Comparison of ENCODE assay signal across 22 cellular contexts in the genomic region with DNA sequence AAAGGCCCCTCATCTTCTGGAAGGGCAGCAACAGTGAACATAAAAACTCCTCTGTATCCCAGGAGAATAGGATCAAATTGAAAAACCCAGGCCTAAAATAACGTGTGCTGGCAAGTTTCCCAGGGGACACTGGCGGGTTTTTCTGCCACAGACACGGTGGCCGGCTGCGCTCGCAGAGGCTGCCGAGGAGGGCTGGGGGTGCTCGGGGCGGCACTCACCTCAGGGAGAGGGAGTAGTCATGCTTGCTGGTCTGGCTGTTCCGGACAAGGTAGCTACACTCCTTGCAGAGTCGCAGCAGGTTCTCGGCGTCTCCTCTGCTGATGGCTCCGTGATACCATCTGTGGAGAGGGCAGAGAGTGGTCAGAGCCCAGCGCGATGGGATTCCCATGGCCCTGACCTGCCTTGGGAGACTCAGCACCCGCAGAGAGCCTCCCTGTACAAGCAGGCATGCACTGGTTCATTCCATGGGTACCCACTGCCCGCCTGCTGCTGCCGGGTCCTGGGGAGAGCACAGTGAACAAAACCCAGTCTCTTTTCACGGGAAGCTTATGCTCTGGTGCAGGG. TPM values are rescaled to one million over a fixed set of nuclear protein-coding genes. Genes with fewer than 3 reads are reported as not detected.
DNase-seq lines count a peak whose midpoint lies in the region; TF ChIP-seq lines count a peak whose summit lies in the region.
"Had no signal": no experiment of that assay in that cellular context is flagged by ENCODE, and none has a peak within 500 bp of the region (broad histone marks: within the 10 kb centered on the region; RNA-seq: fewer than 3 reads in every experiment).

No MANE protein-coding gene starts in this region.

- H4K20me1 ChIP-seq in BLaER1 (no peaks in the 10 kb centered on the region), Karpas-422 (ENCODE audit: insufficient read depth, low read depth, low read length) (peaks cover 20% of the 10 kb centered on the region; the same call in 1 of the 2 replicates)

- H3K27ac ChIP-seq in BLaER1 = no peak overlapping the region
- 0 out of 2 replicates have a peak overlapping the region, but pooled peaks have one; percentile 23 for H3K27ac ChIP-seq in Karpas-422 (ENCODE audit: low read length)
- peak overlapping the region; percentile 32 for H3K27ac ChIP-seq in epithelial cell of prostate
- no peak overlapping the region for H3K27ac ChIP-seq in neuronal stem cell (replicated peaks; ENCODE audit: low read length)
- no peak overlapping the region for H3K27ac ChIP-seq in ovary
- H3K27ac ChIP-seq: Peyer's patch had no signal

- H3K79me2 ChIP-seq in Karpas-422 (ENCODE audit: low read length) = no peaks in the 10 kb centered on the region; the same call in 1 of the 2 replicates

- no peak overlapping the region for H3K4ac ChIP-seq in neuronal stem cell (ENCODE audit: low read length)

- H3K9me2 ChIP-seq in Karpas-422 (replicated peaks; ENCODE audit: insufficient read depth, low read length) = no peaks in the 10 kb centered on the region

- H3K27me3 ChIP-seq in BLaER1 (no peaks in the 10 kb centered on the region; the same call in 1 of the 2 replicates), Karpas-422 (ENCODE audit: low read length) (no peaks in the 10 kb centered on the region), neuronal stem cell (ENCODE audit: control insufficient read depth in 3 of 3, insufficient read depth in 3 of 3, low read depth in 1 of 3, low read length in 3 of 3) (no peaks in the 10 kb centered on the region), ovary (no peaks in the 10 kb centered on the region)
- H3K27me3 ChIP-seq: Peyer's patch had no signal

- intact Hi-C loops in ovary (cut with DNase I) = loop anchor here in 1 of 4 donors (10.0 kb wide), 1 partner anchor 116 kb away; the partner anchor contains the start of gene SHB

- H2BK15ac ChIP-seq in neuronal stem cell (ENCODE audit: low read length) = peak overlapping the region; percentile 34

- peak overlapping the region; percentile 37 for H2AK5ac ChIP-seq in neuronal stem cell (ENCODE audit: low read depth, low read length)

- peak overlapping the region; percentile 73 for H3K18ac ChIP-seq in neuronal stem cell (ENCODE audit: low read length)

- H2BK5ac ChIP-seq in neuronal stem cell (ENCODE audit: low read length) = no peak overlapping the region

- H3K9me3 ChIP-seq in BLaER1 (no peaks in the 10 kb centered on the region), Karpas-422 (ENCODE audit: low read length) (no peaks in the 10 kb centered on the region), neuronal stem cell (replicated peaks in 1 of 2; ENCODE audit: control insufficient read depth in 2 of 2, insufficient read depth in 1 of 2, low read depth in 1 of 2, low read length in 2 of 2) (no peaks in the 10 kb centered on the region), ovary (no peaks in the 10 kb centered on the region)
- H3K9me3 ChIP-seq: A549, Peyer's patch had no signal

- H3K4me1 ChIP-seq in BLaER1 = peaks cover 88% of the 10 kb centered on the region
- H3K4me1 ChIP-seq in Karpas-422 (ENCODE audit: low read length) = peaks cover 62% of the 10 kb centered on the region
- peaks cover 0 to 21% of the 10 kb centered on the region in 2 donors for H3K4me1 ChIP-seq in neuronal stem cell (ENCODE audit: control insufficient read depth in 2 of 2, insufficient read depth in 1 of 2, low read depth in 1 of 2, low read length in 2 of 2)
- peaks cover 4% of the 10 kb centered on the region for H3K4me1 ChIP-seq in ovary (ENCODE audit: insufficient read depth)
- H3K4me1 ChIP-seq: Peyer's patch had no signal

- H2BK12ac ChIP-seq in neuronal stem cell (ENCODE audit: low read length) = peak overlapping the region; percentile 52

- no peak for TF ChIP-seq CTCF in ovary (IDR thresholded peaks at IDR 0.05)

- H3K4me3 ChIP-seq in BLaER1 (0 out of 2 replicates have a peak overlapping the region, but pooled peaks have one; percentile 20), Karpas-422 (ENCODE audit: low read length) (no peak overlapping the region), neuronal stem cell (ENCODE audit: low read length in 2 of 2) (no peak overlapping the region), ovary (no peak overlapping the region)
- H3K4me3 ChIP-seq: A549, Peyer's patch had no signal

- H3K36me3 ChIP-seq in BLaER1 (no peaks in the 10 kb centered on the region), Karpas-422 (ENCODE audit: insufficient read depth, low read length) (peaks cover 17% of the 10 kb centered on the region; the same call in 1 of the 2 replicates), neuronal stem cell (replicated peaks in 1 of 2; ENCODE audit: control insufficient read depth in 2 of 2, insufficient read depth in 2 of 2, low read length in 2 of 2) (no peaks in the 10 kb centered on the region), ovary (no peaks in the 10 kb centered on the region)

- H2AFZ ChIP-seq in Karpas-422 (ENCODE audit: low read length) (no peak overlapping the region), neuronal stem cell (ENCODE audit: low read length) (no peak overlapping the region)

- no peak overlapping the region for H4K91ac ChIP-seq in neuronal stem cell (ENCODE audit: low read depth, low read length, poor library complexity)

- H3K9ac ChIP-seq in BLaER1 (no peak overlapping the region), Karpas-422 (ENCODE audit: low read length) (peak overlapping the region; percentile 19; the same call in 1 of the 2 replicates), neuronal stem cell (ENCODE audit: low read depth, low read length, poor library complexity) (peak overlapping the region; percentile 45)

- WGBS in neuronal stem cell (ENCODE audit: extremely low coverage in 2 of 2, insufficient read length in 2 of 2, insufficient replicate concordance in 1 of 2), 2 donors = no CpG with 5 or more reads among the region's 20 CpGs
- 83 to 92% (median 87%) methylated on average over 20 of the region's 20 CpGs for WGBS in ovary, 3 donors

- H3K79me1 ChIP-seq in neuronal stem cell (ENCODE audit: low read depth, low read length) = no peaks in the 10 kb centered on the region

- peak overlapping the region; percentile 80 for H3K4me2 ChIP-seq in BLaER1
- H3K4me2 ChIP-seq in Karpas-422 (ENCODE audit: low read depth, low read length, poor library complexity, severe bottlenecking) = no peak overlapping the region
- no peak overlapping the region for H3K4me2 ChIP-seq in neuronal stem cell (ENCODE audit: insufficient read depth, low read length, poor library complexity, severe bottlenecking)
- H3K4me2 ChIP-seq: A549 had no signal

- peak overlapping the region; percentile 21 for H3K14ac ChIP-seq in neuronal stem cell (ENCODE audit: low read length)

- peak overlapping the region; percentile 26 for H3K23ac ChIP-seq in neuronal stem cell (ENCODE audit: low read depth, low read length, poor library complexity)

- TF ChIP-seq POLR2A in ovary (IDR thresholded peaks at IDR 0.05) = no peak

- TF ChIP-seq EP300 in ovary (IDR thresholded peaks at IDR 0.05) = no peak

- H4K8ac ChIP-seq in neuronal stem cell (ENCODE audit: low read depth, low read length) = no peak overlapping the region

- no peak overlapping the region for H2BK120ac ChIP-seq in neuronal stem cell (ENCODE audit: low read depth, low read length)

- DNase-seq in Karpas-422 = no peak
- no peak for DNase-seq in epithelial cell of prostate (ENCODE audit: low read depth, low spot score)
- DNase-seq in neuronal stem cell (ENCODE audit: low spot score) = no peak
- no peak for DNase-seq in ovary
- DNase-seq in NOMO-1 treated with DMSO at 0.1 percent for 48 hours (lab: John Stamatoyannopoulos, UW; ENCODE audit: unreplicated experiment) = no peak
- DNase-seq in HK-2 (ENCODE audit: unreplicated experiment) = no peak
- no peak for DNase-seq in epidermal melanocyte (ENCODE audit: insufficient read length, low spot score)
- DNase-seq: CD4-positive, alpha-beta T cell; COR-L47; DMS79; H9; HFFc6; KG1; NCI-H1105; NCI-H146; NCI-H2029; NCI-H226; NCI-H524; NCI-H82; Peyer's patch had no signal

RNA-seq across cellular contexts. Expression of gene SLC25A51, which starts 44.6 kb away (rescaled TPM):
- total RNA-seq in Karpas-422 (2014; rRNA removed; shearing (Covaris generic); ENCODE audit: low replicate concordance) = 22.9 and 44.2 TPM in 2 replicates
- 16.4 TPM for polyA plus RNA-seq in neuronal stem cell (2013, experiment 1 of 2)
- 16.6 TPM for polyA plus RNA-seq in neuronal stem cell (2013, experiment 2 of 2)
- total RNA-seq in ovary = 10 to 100 TPM; 11.7 to 24.1 (median 21.3) TPM
- polyA plus RNA-seq in ovary = 10 to 100 TPM in 1 of 2 donors, 1 to 10 TPM in 1; 5.1 to 11.7 TPM

Comparison
In these comparisons a context has a peak if more than half of its experiments do, and no peak if none do; other contexts are left out.
1. H3K27ac ChIP-seq: peak in Karpas-422 (single experiment) and epithelial cell of prostate (single experiment); none in BLaER1 (single experiment), neuronal stem cell (single experiment) and ovary (0 of 2).